25 cellular contexts compared by ENCODE assay signal in the genomic region with DNA sequence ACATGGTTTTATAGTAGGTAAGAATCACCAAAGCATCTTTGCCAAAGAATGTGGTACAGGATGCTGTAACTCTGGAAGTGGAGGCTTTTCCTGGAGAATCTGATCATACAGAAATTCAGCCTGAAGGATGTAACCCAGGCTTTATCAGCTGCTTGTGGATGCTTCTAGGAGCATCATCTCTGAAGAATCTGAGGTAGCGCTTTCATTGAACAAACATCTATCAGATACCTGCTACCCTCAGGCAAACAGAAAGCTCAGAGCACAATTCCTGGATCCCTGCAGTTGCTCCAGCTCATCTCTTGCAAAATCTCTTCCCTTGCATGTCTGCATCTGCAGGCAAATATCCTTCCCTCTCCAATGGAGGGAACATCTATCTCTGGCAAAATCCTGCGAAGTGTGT. TPM values are rescaled to one million over a fixed set of nuclear protein-coding genes. Genes with fewer than 3 reads are reported as not detected.
DNase-seq lines count a peak whose midpoint lies in the region; ATAC-seq and TF ChIP-seq lines count a peak whose summit lies in the region.
"Had no signal": no experiment of that assay in that cellular context is flagged by ENCODE, and none has a peak within 500 bp of the region (broad histone marks: within the 10 kb centered on the region; RNA-seq: fewer than 3 reads in every experiment).

No MANE protein-coding gene starts in this region.

- peaks cover 57% of the 10 kb centered on the region for H3K36me3 Mint-ChIP-seq in endodermal cell (ENCODE audit: low read depth)
- H3K36me3 Mint-ChIP-seq: CD4-positive, alpha-beta memory T cell had no signal

- TF ChIP-seq CTCF in heart left ventricle (IDR thresholded peaks at IDR 0.05) = no peak
- TF ChIP-seq CTCF in endodermal cell (conservative IDR thresholded peaks at IDR 0.05) = no peak
- no peak for TF ChIP-seq CTCF in OCI-LY7 (conservative IDR thresholded peaks at IDR 0.05; ENCODE audit: low read length)

- no peak overlapping the region for H3K4me3 Mint-ChIP-seq in endodermal cell
- H3K4me3 Mint-ChIP-seq: CD4-positive, alpha-beta memory T cell had no signal

- no TSS peak for BruUV-seq in OCI-LY7 (replicated peaks; lab: Mats Ljungman, UMichigan)

- peaks cover 0 to 11% (median 0%) of the 10 kb centered on the region in 9 donors for H3K36me3 ChIP-seq in heart left ventricle
- H3K36me3 ChIP-seq in endodermal cell (ENCODE audit: control insufficient read depth, insufficient read depth, low read length) = peaks cover 84% of the 10 kb centered on the region
- H3K36me3 ChIP-seq in OCI-LY7 (ENCODE audit: insufficient read depth, low read length) = no peaks in the 10 kb centered on the region
- H3K36me3 ChIP-seq: BLaER1 treated with 17β-estradiol and CSF1 and Interleukin-3, amounts not matched to agents 10 nM and 100 nM had no signal

- H3K9me2 ChIP-seq in OCI-LY7 (ENCODE audit: insufficient read depth, low read length) = no peaks in the 10 kb centered on the region

- peaks cover 0 to 3% (median 0%) of the 10 kb centered on the region in 12 donors for H3K9me3 ChIP-seq in heart left ventricle
- H3K9me3 ChIP-seq in right cardiac atrium (ENCODE audit: control insufficient read depth, low read length) = no peaks in the 10 kb centered on the region
- H3K9me3 ChIP-seq in endodermal cell (ENCODE audit: control insufficient read depth, low read length) = no peaks in the 10 kb centered on the region
- no peaks in the 10 kb centered on the region for H3K9me3 ChIP-seq in OCI-LY7 (ENCODE audit: low read length)
- H3K9me3 ChIP-seq: Caco-2, HAP-1 had no signal

- CTCF ChIA-PET in OCI-LY7 (lab: Charles Lee; ENCODE audit: unreplicated experiment) = no interaction called here

- H3K4me2 ChIP-seq in OCI-LY7 (ENCODE audit: low read length) = no peak overlapping the region
- H3K4me2 ChIP-seq: BLaER1 treated with 17β-estradiol and CSF1 and Interleukin-3, amounts not matched to agents 10 nM and 100 nM had no signal

- intact Hi-C loops in heart left ventricle (cut with DNase I) (loop anchor here in 1 of 10 donors (5.0 kb wide), 1 partner anchor 41 kb away; no protein-coding TSS in a partner anchor), right cardiac atrium (cut with DNase I) (no loop called here), left colon (cut with DNase I, micrococcal nuclease) (no loop called here), OCI-LY7 (cut with micrococcal nuclease; ENCODE audit: unreplicated experiment) (no loop called here)

- peak overlapping the region in 8 of 12 donors; percentile 7 to 82 (median 64) for H3K27ac ChIP-seq in heart left ventricle
- no peak overlapping the region for H3K27ac ChIP-seq in right cardiac atrium (ENCODE audit: low read length)
- no peak overlapping the region for H3K27ac ChIP-seq in endodermal cell (ENCODE audit: low read depth, low read length)
- no peak overlapping the region for H3K27ac ChIP-seq in OCI-LY7 (ENCODE audit: low read depth, low read length, poor library complexity, severe bottlenecking)
- H3K27ac ChIP-seq: 22Rv1; BLaER1 treated with 17β-estradiol and CSF1 and Interleukin-3, amounts not matched to agents 10 nM and 100 nM; GM23248 had no signal

- H3K4me1 ChIP-seq in heart left ventricle (peaks cover 0 to 35% (median 19%) of the 10 kb centered on the region in 12 donors), right cardiac atrium (ENCODE audit: control insufficient read depth, insufficient read depth, low read length) (peaks cover 7% of the 10 kb centered on the region), endodermal cell (ENCODE audit: control insufficient read depth, insufficient read depth, low read length) (peaks cover 16% of the 10 kb centered on the region), OCI-LY7 (ENCODE audit: insufficient read depth, low read length, poor library complexity, severe bottlenecking) (peaks cover 22% of the 10 kb centered on the region)
- H3K4me1 ChIP-seq: Caco-2 had no signal

- no peak overlapping the region for H3K4me3 ChIP-seq in heart left ventricle
- no peak overlapping the region for H3K4me3 ChIP-seq in right cardiac atrium (ENCODE audit: low read length)
- H3K4me3 ChIP-seq in endodermal cell (ENCODE audit: low read length) = no peak overlapping the region
- H3K4me3 ChIP-seq in OCI-LY7 (ENCODE audit: low read depth, low read length, poor library complexity, severe bottlenecking) = no peak overlapping the region
- H3K4me3 ChIP-seq: BLaER1 treated with 17β-estradiol and CSF1 and Interleukin-3, amounts not matched to agents 10 nM and 100 nM; GM12878; HAP-1 had no signal

- DNase-seq in heart left ventricle (no peak), right cardiac atrium (no peak), endodermal cell (peak; percentile 12), pons (ENCODE audit: low spot score) (peak; percentile 19), superior temporal gyrus (ENCODE audit: extremely low spot score) (peak; percentile 31), left colon (no peak), OCI-LY7 (ENCODE audit: low spot score) (no peak)
- DNase-seq: ACHN; Caco-2; CD4-positive, alpha-beta memory T cell; DMS 273 treated with DMSO at 0.1 percent for 48 hours; DMS79 treated with DMSO at 0.1 percent for 48 hours; GM23248; KG1; NCI-H1092; NCI-H1436 treated with DMSO at 0.1 percent for 48 hours; NCI-H2029; NCI-H2227 treated with DMSO at 0.1 percent for 48 hours; NCI-H510A treated with DMSO at 0.1 percent for 48 hours; NCI-H748 treated with DMSO at 0.1 percent for 48 hours had no signal

- H2AFZ ChIP-seq in OCI-LY7 (ENCODE audit: low read length) = no peak overlapping the region

- no peak for TF ChIP-seq POLR2A in heart left ventricle (IDR thresholded peaks at IDR 0.05)

- H3K9me3 Mint-ChIP-seq in endodermal cell = no peaks in the 10 kb centered on the region

- H3K27me3 Mint-ChIP-seq in endodermal cell (ENCODE audit: insufficient read depth) = no peaks in the 10 kb centered on the region

- H4K20me1 ChIP-seq in OCI-LY7 (ENCODE audit: insufficient read depth, low read length) = no peaks in the 10 kb centered on the region
- H4K20me1 ChIP-seq: BLaER1 treated with 17β-estradiol and CSF1 and Interleukin-3, amounts not matched to agents 10 nM and 100 nM had no signal

- no peak overlapping the region for H3K27ac Mint-ChIP-seq in endodermal cell
- H3K27ac Mint-ChIP-seq: CD4-positive, alpha-beta memory T cell had no signal

- peaks cover 54% of the 10 kb centered on the region for H3K4me1 Mint-ChIP-seq in endodermal cell
- H3K4me1 Mint-ChIP-seq: CD4-positive, alpha-beta memory T cell had no signal

- no peak overlapping the region for H3K9ac ChIP-seq in endodermal cell (ENCODE audit: extremely low read depth, low read length, poor library complexity, severe bottlenecking)
- H3K9ac ChIP-seq: BLaER1 treated with 17β-estradiol and CSF1 and Interleukin-3, amounts not matched to agents 10 nM and 100 nM had no signal

- no peak for ATAC-seq in heart left ventricle
- ATAC-seq in right cardiac atrium = no peak
- no peak for ATAC-seq in GM18502 (IDR thresholded peaks at IDR 0.05; ENCODE audit: poor library complexity, unreplicated experiment)
- ATAC-seq in left colon = no peak
- ATAC-seq: GM12878 had no signal

- POLR2A ChIA-PET in OCI-LY7 (lab: Charles Lee) = no interaction called here

- H3K27me3 ChIP-seq in heart left ventricle (no peaks in the 10 kb centered on the region), right cardiac atrium (ENCODE audit: control insufficient read depth, insufficient read depth) (no peaks in the 10 kb centered on the region), endodermal cell (ENCODE audit: control insufficient read depth, insufficient read depth, low read length, poor library complexity, severe bottlenecking) (no peaks in the 10 kb centered on the region)
- H3K27me3 ChIP-seq: BLaER1 treated with 17β-estradiol and CSF1 and Interleukin-3, amounts not matched to agents 10 nM and 100 nM had no signal

- H3K79me2 ChIP-seq in OCI-LY7 (ENCODE audit: insufficient read depth, low read depth, low read length) = no peaks in the 10 kb centered on the region

- WGBS in heart left ventricle, 4 donors = 93 to 98% (median 96%) methylated on average over 2 of the region's 2 CpGs
- 94% methylated on average over 2 of the region's 2 CpGs for whole genome bisulfite sequencing in right cardiac atrium
- 100% methylated on average over 1 of the region's 2 CpGs for WGBS in endodermal cell (ENCODE audit: insufficient coverage in 1 of 2, insufficient read length in 1 of 2), 2 experiments

RNA-seq across cellular contexts. Expression of gene FAM124A, which starts 9.3 kb away (rescaled TPM):
- 10 to 100 TPM in 2 of 9 donors, 1 to 10 TPM in 7; 5.6 to 16.8 (median 8.0) TPM for total RNA-seq in heart left ventricle
- 1 to 10 TPM; 4.1 TPM for polyA plus RNA-seq in heart left ventricle
- 10 to 100 TPM in 1 of 4 donors, 1 to 10 TPM in 3; 5.5 to 10.7 (median 8.6) TPM for total RNA-seq in right cardiac atrium
- polyA plus RNA-seq in right cardiac atrium = 4.2 TPM
- 10 to 100 TPM; 49.7 to 56.6 TPM for total RNA-seq in endodermal cell
- 9.0 TPM for polyA plus RNA-seq in endodermal cell (2013, experiment 1 of 2)
- polyA plus RNA-seq in endodermal cell (2013, experiment 2 of 2) = 7.9 TPM
- 1 to 10 TPM in 1 of 2 donors, under 1 TPM in 1; 0.89 to 3.1 TPM for total RNA-seq in left colon
- not detected in 2 replicates for total RNA-seq in OCI-LY7 (2014; rRNA removed; shearing (Covaris generic))
- 0.44 and 0.48 TPM in 2 replicates for total RNA-seq in OCI-LY7 (2022)
- total RNA-seq: CD4-positive, alpha-beta memory T cell; GM12878; GM23248 had no signal
- polyA plus RNA-seq: CD4-positive, alpha-beta memory T cell; GM12878; GM23248 had no signal

Comparison
In these comparisons a context has a peak if more than half of its experiments do, and no peak if none do; other contexts are left out.
1. H3K27ac ChIP-seq: peak in heart left ventricle (8 of 12); none in right cardiac atrium (single experiment), endodermal cell (single experiment) and OCI-LY7 (single experiment).
2. DNase-seq: peak in endodermal cell (single experiment), pons (single experiment) and superior temporal gyrus (single experiment); none in heart left ventricle (0 of 5), right cardiac atrium (0 of 3), left colon (0 of 2) and OCI-LY7 (single experiment).